ENCODE assay signal across 9 cellular contexts in the genomic region with DNA sequence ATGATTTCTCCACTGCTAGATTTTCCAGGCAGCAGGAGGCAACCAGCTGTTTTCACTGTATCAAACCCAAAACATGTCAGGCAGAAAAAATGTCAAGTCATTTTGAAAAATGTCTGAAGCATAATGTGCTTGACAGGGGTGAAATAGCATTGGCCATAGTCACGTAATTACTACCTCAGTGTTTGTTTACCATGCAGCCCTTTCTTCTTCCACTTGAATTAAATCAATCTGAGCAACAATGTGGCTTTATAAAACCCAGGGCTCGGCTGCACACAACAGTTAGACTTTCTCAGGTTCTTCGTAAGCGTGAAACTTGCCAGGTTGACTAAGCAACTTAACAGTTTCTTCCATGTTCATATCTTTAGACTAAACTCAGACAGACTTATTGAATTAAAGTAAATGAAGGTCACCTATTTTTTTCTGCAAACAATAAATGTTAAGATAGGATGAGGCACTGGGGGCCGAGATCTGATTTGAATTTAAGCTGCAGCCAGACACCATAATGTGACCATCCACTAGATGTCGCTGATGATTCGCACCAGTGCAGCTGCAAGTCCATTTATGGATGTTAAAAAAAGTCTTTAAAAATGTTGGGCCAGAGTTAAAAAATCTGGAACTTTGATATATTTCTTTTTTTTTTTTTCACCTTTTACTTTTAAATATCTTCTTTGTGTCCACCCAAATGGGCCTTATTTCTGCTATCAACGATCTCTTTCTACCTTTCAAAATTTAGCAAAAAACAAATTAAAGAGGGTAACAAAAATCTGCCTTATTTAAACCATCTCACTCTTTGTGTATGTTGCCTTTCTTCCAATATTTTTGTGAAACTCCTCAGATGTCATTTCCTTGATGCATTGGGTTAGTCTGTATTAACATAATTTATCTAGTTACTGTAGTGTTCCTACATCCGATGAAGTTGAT.
DNase-seq lines count a peak whose midpoint lies in the region; ATAC-seq and TF ChIP-seq lines count a peak whose summit lies in the region.
"Had no signal": no experiment of that assay in that cellular context is flagged by ENCODE, and none has a peak within 500 bp of the region (broad histone marks: within the 10 kb centered on the region; RNA-seq: fewer than 3 reads in every experiment).

No MANE protein-coding gene starts in this region.

- H3K36me3 ChIP-seq in adipocyte (ENCODE audit: control insufficient read depth, insufficient read depth, low read length, severe bottlenecking) (no peaks in the 10 kb centered on the region), left ventricle myocardium inferior (no peaks in the 10 kb centered on the region)

- ATAC-seq in HG02885 (IDR thresholded peaks at IDR 0.05; ENCODE audit: poor library complexity, unreplicated experiment): peak; percentile 68
- no peak for ATAC-seq in GM18517 (IDR thresholded peaks at IDR 0.05; ENCODE audit: unreplicated experiment)
- ATAC-seq in GM21367 (IDR thresholded peaks at IDR 0.05; ENCODE audit: unreplicated experiment): no peak

- H3K4me3 ChIP-seq in adipocyte (ENCODE audit: low read length) (peak overlapping the region; percentile 40), left ventricle myocardium inferior (no peak overlapping the region), retinal pigment epithelial cell (ENCODE audit: low read length) (no peak overlapping the region)

- H3K27me3 ChIP-seq in adipocyte (replicated peaks; ENCODE audit: control insufficient read depth, insufficient read depth, low read length) (no peaks in the 10 kb centered on the region), left ventricle myocardium inferior (ENCODE audit: low read depth) (no peaks in the 10 kb centered on the region)

- peak; percentile 56 for DNase-seq in ELR (ENCODE audit: low read depth)
- peak; percentile 72 for DNase-seq in NCI-H460 (ENCODE audit: extremely low read depth, low read depth)
- peak; percentile 92 for DNase-seq in adipocyte (ENCODE audit: low read depth)
- peak; percentile 22 for DNase-seq in left ventricle myocardium inferior
- DNase-seq in retinal pigment epithelial cell (ENCODE audit: low read depth): peak; percentile 36
- DNase-seq: activated naive CD8-positive, alpha-beta T cell treated with anti-CD3 and anti-CD28 coated beads, Interleukin-2, amount 10 ng/mL, durations not matched to agents 7 days and 5 days had no signal

- TF ChIP-seq CTCF in left ventricle myocardium inferior (IDR thresholded peaks at IDR 0.05; ENCODE audit: borderline replicate concordance): peak; percentile 85
- peak; percentile 88 for TF ChIP-seq CTCF in retinal pigment epithelial cell (conservative IDR thresholded peaks at IDR 0.05; ENCODE audit: low read depth, low read length)

- H3K4me1 ChIP-seq in adipocyte (ENCODE audit: control insufficient read depth, insufficient read depth, low read length) (peaks cover 7% of the 10 kb centered on the region), left ventricle myocardium inferior (no peaks in the 10 kb centered on the region)

- H3K9ac ChIP-seq in adipocyte (ENCODE audit: low read length): peak overlapping the region; percentile 30

- no peaks in the 10 kb centered on the region for H3K9me3 ChIP-seq in adipocyte (ENCODE audit: control insufficient read depth, low read length)
- H3K9me3 ChIP-seq in left ventricle myocardium inferior (replicated peaks): no peaks in the 10 kb centered on the region

- no peak overlapping the region for H3K27ac ChIP-seq in left ventricle myocardium inferior (replicated peaks)

- intact Hi-C loops in left ventricle myocardium inferior (cut with micrococcal nuclease): no loop called here

Comparison
In these comparisons a context has a peak if more than half of its experiments do, and no peak if none do; other contexts are left out.
1. DNase-seq: peak in every context shown above with its lines; median percentile 92 in adipocyte; 72 in NCI-H460; 56 in ELR; 36 in retinal pigment epithelial cell; 22 in left ventricle myocardium inferior.